ENCODE assay signal across 10 cellular contexts in genomic region chr1:86739901-86740507, GRCh38. TPM values are rescaled to one million over a fixed set of nuclear protein-coding genes. Genes with fewer than 3 reads are reported as not detected.
A peak's percentile ranks its signal among the peaks of the same experiment; 100 is the strongest.
DNase-seq lines count a peak whose midpoint lies in the region; ATAC-seq and TF ChIP-seq lines count a peak whose summit lies in the region.
"Had no signal": no experiment of that assay in that cellular context is flagged by ENCODE, and none has a peak within 500 bp of the region (broad histone marks: within the 10 kb centered on the region; RNA-seq: fewer than 3 reads in every experiment).

No MANE protein-coding gene starts in this region.

- H4K20me1 ChIP-seq in PC-9 (ENCODE audit: insufficient read depth) = 0 out of 2 replicates have a peak, but pooled peaks cover 4% of the 10 kb centered on the region

- H3K27ac ChIP-seq in PC-9 = no peak overlapping the region

- POLR2A ChIA-PET in PC-9 (lab: Charles Lee; ENCODE audit: unreplicated experiment) = interaction anchor here (0.5 kb wide), 1 partner anchor 363 kb away, joined by 7 read pairs; no protein-coding TSS in a partner anchor

- H3K4me2 ChIP-seq in PC-9 = no peak overlapping the region

- H3K27me3 ChIP-seq in PC-9 (ENCODE audit: insufficient read depth, low read depth) = no peaks in the 10 kb centered on the region
- H3K27me3 ChIP-seq: esophagus muscularis mucosa had no signal

- H2AFZ ChIP-seq in PC-9 = no peak overlapping the region

- H3K9me3 Mint-ChIP-seq in memory B cell = no peaks in the 10 kb centered on the region

- no peaks in the 10 kb centered on the region for H3K9me2 ChIP-seq in PC-9 (ENCODE audit: insufficient read depth)

- CTCF ChIA-PET in PC-9 (lab: Charles Lee) = interaction anchor here (0.5 to 0.7 kb wide), 2 partner anchors 36 to 354 kb away, joined by 3 to 4 read pairs; partner anchors contain the start of gene SH3GLB1

- H3K4me1 Mint-ChIP-seq in memory B cell = no peaks in the 10 kb centered on the region

- H3K27ac Mint-ChIP-seq in memory B cell = no peak overlapping the region

- no peaks in the 10 kb centered on the region for H3K79me2 ChIP-seq in PC-9 (ENCODE audit: low read depth)

- intact Hi-C loops in PC-9 (cut with micrococcal nuclease; ENCODE audit: unreplicated experiment) = loop anchor here (5.0 to 10.0 kb wide), 2 partner anchors 225 to 358 kb away; no protein-coding TSS in a partner anchor

- no peaks in the 10 kb centered on the region for H3K27me3 Mint-ChIP-seq in memory B cell

- no peaks in the 10 kb centered on the region for H3K9me3 ChIP-seq in PC-9 (ENCODE audit: insufficient read depth, low read depth)
- H3K9me3 ChIP-seq: esophagus muscularis mucosa had no signal

- ATAC-seq in GM18861 (IDR thresholded peaks at IDR 0.05; ENCODE audit: unreplicated experiment) (peak; percentile 79), GM21825 (IDR thresholded peaks at IDR 0.05; ENCODE audit: unreplicated experiment) (peak; percentile 86), memory B cell (ENCODE audit: low read depth) (peak; percentile 63)

- H3K4me1 ChIP-seq in PC-9 (replicated peaks; ENCODE audit: insufficient read depth) = no peaks in the 10 kb centered on the region

- no peak overlapping the region for H3K4me3 ChIP-seq in PC-9
- H3K4me3 ChIP-seq: esophagus muscularis mucosa had no signal

- peaks cover 23% of the 10 kb centered on the region for H3K36me3 Mint-ChIP-seq in memory B cell

- no peak for TF ChIP-seq CTCF in PC-9 (conservative IDR thresholded peaks at IDR 0.05)

- DNase-seq in NCI-H2029 (lab: John Stamatoyannopoulos, UW) (peak; percentile 38), memory B cell (ENCODE audit: low spot score in 2 of 2) (no peak), PC-9 (no peak), NCI-H1092 treated with DMSO at 0.1 percent for 48 hours (lab: John Stamatoyannopoulos, UW) (no peak), RPMI8226 (no peak)
- DNase-seq: activated gamma-delta T cell treated with Interleukin-2 at 50 U/mL for 16 hours, SHP77 treated with DMSO at 0.1 percent for 48 hours had no signal

- peaks cover 31% of the 10 kb centered on the region for H3K36me3 ChIP-seq in PC-9 (ENCODE audit: low read depth)

- H3K4me3 Mint-ChIP-seq in memory B cell = no peak overlapping the region

- peaks cover 11% of the 10 kb centered on the region for H3F3A ChIP-seq in PC-9 (ENCODE audit: insufficient read depth, low read depth)

- no TSS peak for BruUV-seq in PC-9 (replicated peaks; lab: Mats Ljungman, UMichigan)

RNA-seq across cellular contexts. Expression of gene SH3GLB1, which starts 35.6 kb away (rescaled TPM):
- 38.3 and 47.6 TPM in 2 replicates for total RNA-seq in PC-9 (2021)
